Comparison of ENCODE assay signal across 31 cellular contexts in the genomic region with DNA sequence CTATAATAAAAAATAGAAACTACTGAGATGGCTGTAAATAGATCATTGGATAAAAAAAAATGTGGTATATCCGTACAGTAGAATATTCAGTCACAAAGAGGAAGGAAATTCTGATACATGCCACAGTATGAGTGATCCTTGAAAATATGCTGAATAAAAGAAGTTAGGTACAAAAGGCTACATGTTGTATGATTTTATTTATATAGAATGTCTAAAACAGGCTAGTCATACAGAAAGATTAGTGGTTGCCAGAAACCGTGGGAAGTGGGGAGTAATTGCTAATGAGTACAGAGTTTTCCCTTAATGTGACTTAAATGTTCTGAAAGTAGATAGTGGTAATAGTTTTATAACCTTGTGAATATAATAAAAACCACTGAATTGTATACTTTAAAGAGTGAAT.
"Had no signal": no experiment of that assay in that cellular context is flagged by ENCODE, and none has a peak within 500 bp of the region (broad histone marks: within the 10 kb centered on the region; RNA-seq: fewer than 3 reads in every experiment).

No MANE protein-coding gene starts in this region.

- H3K9me3 ChIP-seq: body of pancreas, breast epithelium, SJCRH30 had no signal

- H3K27ac ChIP-seq: body of pancreas, breast epithelium, SJCRH30, SK-N-MC, WERI-Rb-1 had no signal

- H3K4me1 ChIP-seq: body of pancreas, breast epithelium, SJCRH30 had no signal

- DNase-seq: activated CD4-positive, alpha-beta T cell treated with anti-CD3 and anti-CD28 coated beads for 1 hour; activated CD4-positive, alpha-beta T cell treated with anti-CD3 and anti-CD28 coated beads, Interleukin-2, amount 10 ng/mL, durations not matched to agents 24 days and 14 days; activated CD4-positive, alpha-beta T cell treated with anti-CD3 and anti-CD28 coated beads, Interleukin-2, amount 50 U/mL, for 4 hours; activated CD4-positive, CD25-positive, alpha-beta regulatory T cell; activated CD8-positive, alpha-beta T cell treated with anti-CD3 and anti-CD28 coated beads for 36 hours; activated effector memory CD4-positive, alpha-beta T cell treated with anti-CD3 and anti-CD28 coated beads, Interleukin-2, amount 50 U/mL, for 16 hours; activated naive CD4-positive, alpha-beta T cell; activated naive CD4-positive, alpha-beta T cell treated with anti-CD3 and anti-CD28 coated beads, Interleukin-2, amount 50 U/mL, for 16 hours; activated naive CD8-positive, alpha-beta T cell treated with anti-CD3 and anti-CD28 coated beads for 36 hours; activated T-cell treated with anti-CD3 and anti-CD28 coated beads, Interleukin-2, amount 50 U/mL, for 1 hour; activated T-cell treated with anti-CD3 and anti-CD28 coated beads, Interleukin-2, amount 50 U/mL, for 72 hours; body of pancreas; cerebellar nuclear complex; NCI-H1048; NCI-H1105 treated with DMSO at 0.1 percent for 48 hours; NCI-H1436; NCI-H1694; NCI-H1930; NCI-H2081 treated with DMSO at 0.1 percent for 48 hours; NCI-H226; NCI-H446 treated with DMSO at 0.1 percent for 48 hours; NCI-H524; NCI-H69; NCI-H82; SHP77; SJCRH30; WERI-Rb-1 had no signal

- H3K4me3 ChIP-seq: body of pancreas, breast epithelium, SJCRH30, SK-N-MC had no signal

- ATAC-seq: activated CD8-positive, alpha-beta T cell treated with anti-CD3 and anti-CD28 coated beads for 36 hours; activated T-cell treated with anti-CD3 and anti-CD28 coated beads, Interleukin-2, amount 50 U/mL, for 72 hours; activated T-helper 17 cell treated with anti-CD3 and anti-CD28 coated beads, Interleukin-2, amount 50 U/mL, for 72 hours; body of pancreas; Panc1 had no signal
